In genomic region chr3:4587838-4588105, GRCh38 we compare ENCODE assay signal across 25 cellular contexts.
A peak's percentile ranks its signal among the peaks of the same experiment; 100 is the strongest.
DNase-seq lines count a peak whose midpoint lies in the region; ATAC-seq and TF ChIP-seq lines count a peak whose summit lies in the region.
"Had no signal": no experiment of that assay in that cellular context is flagged by ENCODE, and none has a peak within 500 bp of the region (broad histone marks: within the 10 kb centered on the region; RNA-seq: fewer than 3 reads in every experiment).

No MANE protein-coding gene starts in this region.

- H3K9me3 Mint-ChIP-seq in CD8-positive, alpha-beta memory T cell: no peaks in the 10 kb centered on the region
- H3K9me3 Mint-ChIP-seq in effector memory CD8-positive, alpha-beta T cell: no peaks in the 10 kb centered on the region
- H3K9me3 Mint-ChIP-seq in mesothelial cell of epicardium: peaks cover 6% of the 10 kb centered on the region
- H3K9me3 Mint-ChIP-seq: endodermal cell had no signal

- H3K4me1 Mint-ChIP-seq in CD8-positive, alpha-beta memory T cell: peaks cover 64 to 86% (median 81%) of the 10 kb centered on the region in 3 donors
- peaks cover 44 to 73% of the 10 kb centered on the region in 2 donors for H3K4me1 Mint-ChIP-seq in effector memory CD8-positive, alpha-beta T cell (ENCODE audit: low read depth in 2 of 2)
- peaks cover 23% of the 10 kb centered on the region for H3K4me1 Mint-ChIP-seq in mesothelial cell of epicardium

- peak overlapping the region in 6 of 8 donors; percentile 12 to 88 (median 64) for H3K27ac Mint-ChIP-seq in CD8-positive, alpha-beta memory T cell
- H3K27ac Mint-ChIP-seq in effector memory CD8-positive, alpha-beta T cell: peak overlapping the region; percentile 79 to 93
- H3K27ac Mint-ChIP-seq in mesothelial cell of epicardium: no peak overlapping the region
- H3K27ac Mint-ChIP-seq: endodermal cell had no signal

- no peak for TF ChIP-seq CTCF in mesothelial cell of epicardium (IDR thresholded peaks at IDR 0.05; ENCODE audit: unreplicated experiment)

- no peaks in the 10 kb centered on the region for H3K27me3 ChIP-seq in CD8-positive, alpha-beta memory T cell (ENCODE audit: insufficient read depth, low read length, poor library complexity, severe bottlenecking)
- H3K27me3 ChIP-seq: heart left ventricle, suprapubic skin had no signal

- peaks cover 51% of the 10 kb centered on the region for H3K4me1 ChIP-seq in CD8-positive, alpha-beta memory T cell (ENCODE audit: insufficient read depth, low read length)

- no peaks in the 10 kb centered on the region for H3K27me3 Mint-ChIP-seq in CD8-positive, alpha-beta memory T cell
- H3K27me3 Mint-ChIP-seq in effector memory CD8-positive, alpha-beta T cell: no peaks in the 10 kb centered on the region
- no peaks in the 10 kb centered on the region for H3K27me3 Mint-ChIP-seq in mesothelial cell of epicardium (ENCODE audit: low read depth)
- H3K27me3 Mint-ChIP-seq: naive thymus-derived CD4-positive, alpha-beta T cell had no signal

- no peaks in the 10 kb centered on the region for H3K9me3 ChIP-seq in CD8-positive, alpha-beta memory T cell (ENCODE audit: low read length)
- H3K9me3 ChIP-seq: Caco-2, heart left ventricle, suprapubic skin had no signal

- H3K27ac ChIP-seq in CD8-positive, alpha-beta memory T cell (ENCODE audit: low read depth, low read length): no peak overlapping the region
- H3K27ac ChIP-seq: 22Rv1, GM23248, suprapubic skin had no signal

- DNase-seq in DMS 273 (lab: John Stamatoyannopoulos, UW; ENCODE audit: unreplicated experiment) (peak; percentile 7), DMS 273 treated with DMSO at 0.1 percent for 48 hours (lab: John Stamatoyannopoulos, UW) (no peak), putamen (ENCODE audit: low spot score) (peak; percentile 74), middle frontal gyrus (ENCODE audit: extremely low spot score, low spot score) (no peak), mesothelial cell of epicardium (ENCODE audit: low spot score in 2 of 2, unreplicated experiment in 2 of 2) (no peak), ureter (ENCODE audit: low spot score) (no peak)
- no peak for DNase-seq in CD8-positive, alpha-beta memory T cell
- no peak for DNase-seq in effector memory CD8-positive, alpha-beta T cell
- DNase-seq: C1 segment of cervical spinal cord; Caco-2; DMS79 treated with DMSO at 0.1 percent for 48 hours; endodermal cell; GDM1; heart left ventricle; naive thymus-derived CD4-positive, alpha-beta T cell; NCI-H1048; NCI-H187; NCI-H526 treated with DMSO at 0.1 percent for 48 hours; NK-92 treated with Interleukin-12 subunit alpha and Interleukin-12 subunit beta, amount 100 ng/mL, for 24 hours; stimulated activated CD4-positive, alpha-beta T cell treated with anti-CD3 and anti-CD28 coated beads, Interleukin-4, amount 100 ng/mL, for 4 hours had no signal

- H3K36me3 ChIP-seq in CD8-positive, alpha-beta memory T cell (ENCODE audit: insufficient read depth, low read length): no peaks in the 10 kb centered on the region
- H3K36me3 ChIP-seq: heart left ventricle, suprapubic skin had no signal

- peak overlapping the region in 5 of 7 donors; percentile 12 to 58 (median 32) for H3K4me3 Mint-ChIP-seq in CD8-positive, alpha-beta memory T cell
- peak overlapping the region; percentile 9 to 61 for H3K4me3 Mint-ChIP-seq in effector memory CD8-positive, alpha-beta T cell
- no peak overlapping the region for H3K4me3 Mint-ChIP-seq in mesothelial cell of epicardium
- H3K4me3 Mint-ChIP-seq: endodermal cell had no signal

- peak; percentile 29 for ATAC-seq in effector memory CD8-positive, alpha-beta T cell (replicated peaks)
- ATAC-seq: esophagus mucosa; K562; naive thymus-derived CD4-positive, alpha-beta T cell had no signal

- CTCF ChIA-PET in CD8-positive, alpha-beta memory T cell (lab: Charles Lee): interaction anchor here (1.2 kb wide), 1 partner anchor 46 kb away, joined by 5 read pairs; no protein-coding TSS in a partner anchor

- peaks cover 0 to 2% (median 0%) of the 10 kb centered on the region in 3 donors for H3K36me3 Mint-ChIP-seq in CD8-positive, alpha-beta memory T cell
- peaks cover 7% of the 10 kb centered on the region for H3K36me3 Mint-ChIP-seq in effector memory CD8-positive, alpha-beta T cell (ENCODE audit: insufficient read depth)
- no peaks in the 10 kb centered on the region for H3K36me3 Mint-ChIP-seq in mesothelial cell of epicardium

- POLR2A ChIA-PET in CD8-positive, alpha-beta memory T cell (lab: Charles Lee): interaction anchor here (0.9 kb wide), 1 partner anchor 95 kb away, joined by 4 read pairs; the partner anchor contains the start of gene ITPR1

- no peak overlapping the region for H3K4me3 ChIP-seq in CD8-positive, alpha-beta memory T cell (ENCODE audit: low read length)
- H3K4me3 ChIP-seq: GM23248, heart left ventricle, K562, suprapubic skin had no signal

Comparison
In these comparisons a context has a peak if more than half of its experiments do, and no peak if none do; other contexts are left out.
1. DNase-seq: peak in DMS 273 (single experiment) and putamen (single experiment); none in DMS 273 treated with DMSO at 0.1 percent for 48 hours (single experiment), CD8-positive, alpha-beta memory T cell (0 of 5), effector memory CD8-positive, alpha-beta T cell (0 of 3), middle frontal gyrus (single experiment), mesothelial cell of epicardium (0 of 2) and ureter (single experiment).